ENCODE assay signal across 23 cellular contexts in the genomic region with DNA sequence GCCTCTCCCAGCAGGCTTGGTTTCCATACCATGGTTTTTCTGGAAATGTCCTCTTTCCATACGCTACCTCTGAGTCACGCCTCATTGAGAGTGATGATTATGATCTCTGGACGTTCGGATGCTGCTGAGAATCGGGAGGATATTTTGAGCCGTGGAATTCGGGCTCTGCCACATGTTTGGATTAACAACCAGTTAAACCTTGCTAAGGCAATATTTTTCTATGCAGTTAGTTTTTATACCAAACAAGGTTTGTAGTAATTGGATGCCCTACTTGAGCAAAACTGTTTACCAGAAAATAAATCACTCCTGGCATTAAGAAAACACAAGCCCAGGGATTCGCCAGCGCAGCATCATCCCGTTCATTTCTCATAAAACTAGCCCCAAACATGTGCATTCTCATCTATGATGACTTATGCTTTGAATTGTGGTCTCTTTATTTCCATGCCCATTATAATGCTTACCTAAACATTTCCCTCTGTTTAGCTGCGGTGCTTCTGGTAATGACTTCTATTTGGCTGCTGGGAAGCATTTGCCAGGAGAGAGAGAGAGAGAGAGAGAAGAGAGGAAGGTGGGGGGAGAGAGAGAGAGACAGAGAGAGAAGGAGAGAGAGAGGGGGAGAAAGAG.
DNase-seq lines count a peak whose midpoint lies in the region; ATAC-seq and TF ChIP-seq lines count a peak whose summit lies in the region.
"Had no signal": no experiment of that assay in that cellular context is flagged by ENCODE, and none has a peak within 500 bp of the region (broad histone marks: within the 10 kb centered on the region; RNA-seq: fewer than 3 reads in every experiment).

No MANE protein-coding gene starts in this region.

- no peak for TF ChIP-seq EP300 in SK-N-SH (IDR thresholded peaks at IDR 0.05; ENCODE audit: borderline replicate concordance in 1 of 2, low read depth in 1 of 2, low read length in 1 of 2)

- DNase-seq in AG04450 (ENCODE audit: low read depth, low spot score) (peak; percentile 43), HCEC 1CT (peak; percentile 43), SK-N-SH (no peak), left kidney (ENCODE audit: low read depth, low spot score) (peak; percentile 73), AG08396 (ENCODE audit: low spot score) (no peak), DMS79 treated with DMSO at 0.1 percent for 48 hours (lab: John Stamatoyannopoulos, UW) (no peak), GM19238 (ENCODE audit: insufficient read length, low spot score) (no peak)
- DNase-seq: activated CD8-positive, alpha-beta memory T cell treated with anti-CD3 and anti-CD28 coated beads, Interleukin-2, amount 10 ng/mL, durations not matched to agents 7 days and 5 days; activated gamma-delta T cell; aorta; CD4-positive, alpha-beta memory T cell; DMS53; effector memory CD8-positive, alpha-beta T cell; glutamatergic neuron; GM23248; left lung; midbrain; NCI-H69; PC-9 had no signal

- peak overlapping the region; percentile 20; the same call in 1 of the 2 replicates for H2AFZ ChIP-seq in SK-N-SH (ENCODE audit: low read depth)
- H2AFZ ChIP-seq: GM23248, neural progenitor cell, PC-9 had no signal

- no peak overlapping the region for H3K27ac ChIP-seq in AG04450 (ENCODE audit: low read depth, low read length)
- H3K27ac ChIP-seq in SK-N-SH (ENCODE audit: low read depth in 2 of 2, low read length in 1 of 2): peak overlapping the region in 1 of 2 experiments; percentile 17; a peak in 2 of 4 replicates
- H3K27ac ChIP-seq: GM23248, left lung, neural progenitor cell, PC-9, suprapubic skin had no signal

- CTCF ChIA-PET in AG04450 (lab: Charles Lee) (no interaction called here), SK-N-SH (lab: Yijun Ruan, JAX) (no interaction called here)

- H3K9ac ChIP-seq in SK-N-SH: no peak overlapping the region
- H3K9ac ChIP-seq: GM23248, neural progenitor cell had no signal

- no peak for ATAC-seq in GM19324 (IDR thresholded peaks at IDR 0.05; ENCODE audit: low FRiP score, unreplicated experiment)
- ATAC-seq: activated CD4-positive, CD25-positive, alpha-beta regulatory T cell treated with anti-CD3 and anti-CD28 coated beads, Interleukin-2, amount 50 U/mL, for 24 hours; activated CD8-positive, alpha-beta memory T cell treated with anti-CD3 and anti-CD28 coated beads, Interleukin-2, amount 10 ng/mL, durations not matched to agents 7 days and 5 days; effector memory CD8-positive, alpha-beta T cell; left lung had no signal

- peak overlapping the region; percentile 50 for H3K4me2 ChIP-seq in SK-N-SH
- H3K4me2 ChIP-seq: neural progenitor cell, PC-9 had no signal

- H3K4me3 ChIP-seq in AG04450 (ENCODE audit: low read depth, low read length) (no peak overlapping the region), SK-N-SH (ENCODE audit: low read depth in 2 of 2, low read length in 1 of 2) (0 out of 4 replicates have a peak overlapping the region, but pooled peaks of 1 of the 2 experiments have one; percentile 27)
- H3K4me3 ChIP-seq: GM23248, left lung, neural progenitor cell, PC-9, suprapubic skin had no signal

- TF ChIP-seq CTCF in AG04450 (IDR thresholded peaks at IDR 0.05; ENCODE audit: low read depth, low read length): no peak
- TF ChIP-seq CTCF in SK-N-SH (IDR thresholded peaks at IDR 0.05): no peak

- TF ChIP-seq RAD21 in SK-N-SH (IDR thresholded peaks at IDR 0.05; ENCODE audit: low read length): no peak

- no peaks in the 10 kb centered on the region for H3K4me1 ChIP-seq in SK-N-SH (ENCODE audit: control insufficient read depth in 1 of 2, insufficient read depth in 2 of 2, low read depth in 1 of 2, low read length in 1 of 2)
- H3K4me1 ChIP-seq: left lung, neural progenitor cell had no signal

- H3K9me3 ChIP-seq in AG04450 (ENCODE audit: control insufficient read depth, insufficient read depth, low read length): no peaks in the 10 kb centered on the region
- H3K9me3 ChIP-seq in SK-N-SH: no peaks in the 10 kb centered on the region
- H3K9me3 ChIP-seq: left lung, suprapubic skin had no signal

- no peaks in the 10 kb centered on the region for H3K79me2 ChIP-seq in SK-N-SH (ENCODE audit: insufficient read depth)

- 7% methylated on average over 11 of the region's 11 CpGs for WGBS in SK-N-SH (ENCODE audit: low lambda C conversion rate)

- no peaks in the 10 kb centered on the region for H3K36me3 ChIP-seq in SK-N-SH (replicated peaks in 1 of 2; ENCODE audit: control insufficient read depth in 1 of 2, insufficient read depth in 2 of 2, low read length in 1 of 2)
- H3K36me3 ChIP-seq: left lung, neural progenitor cell, suprapubic skin had no signal

- POLR2A ChIA-PET in AG04450 (lab: Yijun Ruan, JAX): no interaction called here
- POLR2A ChIA-PET in SK-N-SH (lab: Yijun Ruan, JAX): no interaction called here

- H3K27me3 ChIP-seq in AG04450 (ENCODE audit: control insufficient read depth, insufficient read depth, low read length) (no peaks in the 10 kb centered on the region), SK-N-SH (ENCODE audit: insufficient read depth) (no peaks in the 10 kb centered on the region; the same call in 1 of the 2 replicates)
- H3K27me3 ChIP-seq: left lung, neural progenitor cell, suprapubic skin had no signal

- no peaks in the 10 kb centered on the region for H4K20me1 ChIP-seq in SK-N-SH (ENCODE audit: insufficient read depth)

- peaks cover 9% of the 10 kb centered on the region for H3F3A ChIP-seq in SK-N-SH (replicated peaks; ENCODE audit: insufficient read depth)

- H3K9me2 ChIP-seq in SK-N-SH: no peaks in the 10 kb centered on the region

TF ChIP-seq in SK-N-SH, 30 proteins besides CTCF, POLR2A, EP300 and RAD21:
- TF ChIP-seq, protein P1, sequence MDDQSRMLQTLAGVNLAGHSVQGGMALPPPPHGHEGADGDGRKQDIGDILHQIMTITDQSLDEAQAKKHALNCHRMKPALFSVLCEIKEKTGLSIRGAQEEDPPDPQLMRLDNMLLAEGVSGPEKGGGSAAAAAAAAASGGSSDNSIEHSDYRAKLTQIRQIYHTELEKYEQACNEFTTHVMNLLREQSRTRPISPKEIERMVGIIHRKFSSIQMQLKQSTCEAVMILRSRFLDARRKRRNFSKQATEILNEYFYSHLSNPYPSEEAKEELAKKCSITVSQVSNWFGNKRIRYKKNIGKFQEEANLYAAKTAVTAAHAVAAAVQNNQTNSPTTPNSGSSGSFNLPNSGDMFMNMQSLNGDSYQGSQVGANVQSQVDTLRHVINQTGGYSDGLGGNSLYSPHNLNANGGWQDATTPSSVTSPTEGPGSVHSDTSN (IDR thresholded peaks at IDR 0.05): peak; percentile 21; the same call in 1 of the 2 replicates
- 0 out of 2 replicates have a peak, but pooled peaks have one; percentile 8 for TF ChIP-seq JUND (IDR thresholded peaks at IDR 0.05)
- TF ChIP-seq TCF12 (IDR thresholded peaks at IDR 0.05): peak; percentile 33; the same call in 1 of the 2 replicates
- TF ChIP-seq, protein P2, sequence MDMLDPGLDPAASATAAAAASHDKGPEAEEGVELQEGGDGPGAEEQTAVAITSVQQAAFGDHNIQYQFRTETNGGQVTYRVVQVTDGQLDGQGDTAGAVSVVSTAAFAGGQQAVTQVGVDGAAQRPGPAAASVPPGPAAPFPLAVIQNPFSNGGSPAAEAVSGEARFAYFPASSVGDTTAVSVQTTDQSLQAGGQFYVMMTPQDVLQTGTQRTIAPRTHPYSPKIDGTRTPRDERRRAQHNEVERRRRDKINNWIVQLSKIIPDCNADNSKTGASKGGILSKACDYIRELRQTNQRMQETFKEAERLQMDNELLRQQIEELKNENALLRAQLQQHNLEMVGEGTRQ (IDR thresholded peaks at IDR 0.05; ENCODE audit: borderline replicate concordance, low read depth, low read length): no peak
- TF ChIP-seq FOXM1 (IDR thresholded peaks at IDR 0.05; ENCODE audit: low read depth): no peak
- peak; percentile 58 for TF ChIP-seq FOSL2 (IDR thresholded peaks at IDR 0.05; ENCODE audit: borderline replicate concordance, low read depth)

Comparison
In these comparisons a context has a peak if more than half of its experiments do, and no peak if none do; other contexts are left out.
1. DNase-seq: peak in AG04450 (single experiment), HCEC 1CT (single experiment) and left kidney (single experiment); none in SK-N-SH (single experiment), AG08396 (single experiment), DMS79 treated with DMSO at 0.1 percent for 48 hours (single experiment) and GM19238 (single experiment).